Comparison of ENCODE assay signal across 18 cellular contexts in the genomic region with DNA sequence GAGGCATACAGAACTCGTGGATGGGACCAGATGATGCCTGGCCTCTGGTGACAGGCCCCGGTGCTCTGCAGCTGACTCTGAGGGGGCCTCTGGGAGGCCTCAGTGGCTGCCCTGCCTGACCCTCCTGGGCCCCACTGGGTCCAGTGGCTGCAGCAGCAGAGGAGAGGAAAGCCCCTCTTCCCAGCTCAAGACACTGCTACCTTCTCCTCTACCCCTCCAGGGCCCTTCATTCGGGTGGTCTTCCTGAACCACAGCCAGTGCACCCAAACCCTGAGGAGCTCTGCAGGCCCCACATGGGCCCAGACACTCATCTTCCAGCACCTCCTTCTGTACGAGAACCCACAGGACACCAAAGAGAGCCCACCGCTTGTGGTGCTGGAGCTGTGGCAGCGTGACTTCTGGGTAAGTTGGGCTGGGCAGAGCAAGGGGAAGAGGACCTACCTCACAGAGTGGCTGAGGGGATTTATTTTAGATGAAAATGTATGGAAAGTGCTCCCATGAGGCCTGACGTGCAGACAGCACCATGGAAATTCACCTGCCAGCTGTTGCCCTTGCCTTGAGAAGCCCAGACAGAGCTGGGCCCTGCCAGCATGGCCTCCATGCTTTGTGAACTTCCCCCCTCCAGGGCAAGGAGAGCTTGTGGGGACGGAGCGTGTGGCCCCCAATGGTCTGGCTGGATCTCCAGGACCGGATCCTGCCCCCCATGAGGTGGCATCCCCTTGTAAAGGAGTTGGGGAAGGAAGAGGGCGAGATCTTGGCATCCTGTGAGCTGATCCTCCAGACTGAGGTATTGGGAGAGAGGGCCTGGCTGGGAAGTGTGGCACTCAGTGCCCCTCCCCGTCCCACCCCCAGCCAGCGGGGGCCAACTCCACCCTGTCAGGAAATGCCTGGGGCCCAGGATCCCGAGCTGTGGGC. TPM values are rescaled to one million over a fixed set of nuclear protein-coding genes. Genes with fewer than 3 reads are reported as not detected.
"Had no signal": no experiment of that assay in that cellular context is flagged by ENCODE, and none has a peak within 500 bp of the region (broad histone marks: within the 10 kb centered on the region; RNA-seq: fewer than 3 reads in every experiment).

No MANE protein-coding gene starts in this region.

- DNase-seq: activated CD4-positive, alpha-beta T cell treated with anti-CD3 and anti-CD28 coated beads, Interleukin-2, amount 10 ng/mL, durations not matched to agents 24 days and 14 days; activated gamma-delta T cell treated with Interleukin-2 at 50 U/mL for 16 hours; activated T-cell treated with anti-CD3 and anti-CD28 coated beads for 4 hours; anterior cingulate cortex; esophagus squamous epithelium; foreskin fibroblast; immature natural killer cell; left cardiac atrium; naive B cell; right cardiac atrium; stimulated activated CD4-positive, alpha-beta T cell treated with anti-CD3 and anti-CD28 coated beads, Interleukin-2, amount 100 ng/mL, for 24 hours; stimulated activated naive CD4-positive, alpha-beta T cell; T-helper 1 cell had no signal

- H3K4me3 ChIP-seq: esophagus squamous epithelium, lung had no signal

- H3K36me3 ChIP-seq: esophagus squamous epithelium had no signal

- H3K27me3 ChIP-seq: esophagus squamous epithelium had no signal

- ATAC-seq: left cardiac atrium, right cardiac atrium, WTC11 had no signal

- H3K9me3 Mint-ChIP-seq: activated CD4-positive, alpha-beta T cell treated with anti-CD3 and anti-CD28 coated beads, Interleukin-2, amount 10 ng/mL, durations not matched to agents 24 days and 14 days; activated naive CD8-positive, alpha-beta T cell treated with anti-CD3 and anti-CD28 coated beads, Interleukin-2, amount 10 ng/mL, durations not matched to agents 7 days and 5 days; immature natural killer cell; naive B cell; type B pancreatic cell; WTC11 had no signal

- H3K27ac Mint-ChIP-seq: activated CD4-positive, alpha-beta T cell treated with anti-CD3 and anti-CD28 coated beads, Interleukin-2, amount 10 ng/mL, durations not matched to agents 24 days and 14 days; immature natural killer cell; type B pancreatic cell; WTC11 had no signal

- H3K27ac ChIP-seq: esophagus squamous epithelium had no signal

- H3K36me3 Mint-ChIP-seq: activated naive CD8-positive, alpha-beta T cell treated with anti-CD3 and anti-CD28 coated beads, Interleukin-2, amount 10 ng/mL, durations not matched to agents 7 days and 5 days; immature natural killer cell; naive B cell; type B pancreatic cell; WTC11 had no signal

- H3K9me3 ChIP-seq: esophagus squamous epithelium had no signal

- H3K27me3 Mint-ChIP-seq: activated CD4-positive, alpha-beta T cell treated with anti-CD3 and anti-CD28 coated beads, Interleukin-2, amount 10 ng/mL, durations not matched to agents 24 days and 14 days; activated naive CD8-positive, alpha-beta T cell treated with anti-CD3 and anti-CD28 coated beads, Interleukin-2, amount 10 ng/mL, durations not matched to agents 7 days and 5 days; naive B cell; type B pancreatic cell had no signal

- H3K4me3 Mint-ChIP-seq: activated CD4-positive, alpha-beta T cell treated with anti-CD3 and anti-CD28 coated beads, Interleukin-2, amount 10 ng/mL, durations not matched to agents 24 days and 14 days; activated naive CD8-positive, alpha-beta T cell treated with anti-CD3 and anti-CD28 coated beads, Interleukin-2, amount 10 ng/mL, durations not matched to agents 7 days and 5 days; immature natural killer cell; naive B cell; type B pancreatic cell; WTC11 had no signal

- H3K4me1 Mint-ChIP-seq: activated CD4-positive, alpha-beta T cell treated with anti-CD3 and anti-CD28 coated beads, Interleukin-2, amount 10 ng/mL, durations not matched to agents 24 days and 14 days; activated naive CD8-positive, alpha-beta T cell treated with anti-CD3 and anti-CD28 coated beads, Interleukin-2, amount 10 ng/mL, durations not matched to agents 7 days and 5 days; immature natural killer cell; naive B cell; WTC11 had no signal

RNA-seq across cellular contexts. Expression of a gene that starts 51.0 kb away (rescaled TPM):
- total RNA-seq: activated CD4-positive, alpha-beta T cell treated with anti-CD3 and anti-CD28 coated beads, Interleukin-2, amount 10 ng/mL, durations not matched to agents 24 days and 14 days; activated CD8-positive, alpha-beta memory T cell treated with anti-CD3 and anti-CD28 coated beads for 36 hours; activated naive CD8-positive, alpha-beta T cell treated with anti-CD3 and anti-CD28 coated beads, Interleukin-2, amount 10 ng/mL, durations not matched to agents 7 days and 5 days had no signal
- polyA plus RNA-seq: immature natural killer cell had no signal
